In the genomic region with DNA sequence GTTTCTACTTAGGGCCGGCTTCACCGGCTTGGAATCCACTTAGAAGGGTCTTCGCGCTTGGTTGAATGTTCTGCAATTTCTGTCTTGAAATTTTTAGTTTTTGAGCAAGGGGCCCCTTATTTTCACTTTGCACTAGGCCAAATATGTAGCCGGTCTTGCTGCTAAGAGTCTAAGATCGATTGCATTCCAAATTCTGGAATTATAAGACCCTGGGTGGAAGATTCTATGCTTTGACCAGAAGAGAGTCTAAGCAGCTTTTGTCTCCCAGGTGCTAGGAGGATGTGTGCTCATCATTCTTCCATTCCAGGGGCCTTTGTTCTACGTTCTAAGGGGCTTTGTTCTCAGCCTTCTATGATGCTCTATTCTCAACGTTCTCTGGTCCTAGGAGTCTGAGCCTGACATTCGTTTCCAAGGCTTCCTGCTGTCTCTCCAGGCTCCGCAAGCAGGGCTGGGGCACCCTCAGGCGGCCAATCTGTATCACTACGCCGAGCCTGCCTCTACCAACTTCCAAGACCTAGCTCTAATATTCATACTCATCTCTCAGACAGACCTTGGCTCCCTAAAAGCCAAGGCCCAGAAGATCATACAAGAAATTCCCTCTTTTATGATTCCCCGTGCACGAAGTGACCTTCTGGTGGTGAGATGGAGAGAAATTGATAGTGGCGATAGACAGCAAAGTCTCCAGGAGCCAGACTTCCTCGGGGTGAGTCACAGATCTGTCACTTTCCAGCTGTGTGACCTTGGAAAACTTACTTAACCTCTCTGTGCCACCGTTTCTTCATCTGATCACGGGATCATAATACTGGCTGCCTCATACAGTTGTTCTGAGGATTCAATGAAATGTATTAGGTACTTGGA, we compare ENCODE assay signal across 1 cellular context.
A peak's percentile ranks its signal among the peaks of the same experiment; 100 is the strongest.
TF ChIP-seq lines count a peak whose summit lies in the region.

No MANE protein-coding gene starts in this region.

TF ChIP-seq in HepG2, 621 proteins besides CTCF, POLR2A, EP300 and RAD21 (continued from another document):
- TF ChIP-seq AFF4 (CRISPR knock-in tag; IDR thresholded peaks at IDR 0.05) (no peak), SETDB1 (CRISPR knock-in tag; IDR thresholded peaks at IDR 0.05; ENCODE audit: borderline replicate concordance) (no peak), ZEB1 (IDR thresholded peaks at IDR 0.05; ENCODE audit: insufficient replicate concordance, low read depth) (no peak), RORA (CRISPR knock-in tag; IDR thresholded peaks at IDR 0.05) (no peak), SNAI1 (CRISPR knock-in tag; IDR thresholded peaks at IDR 0.05; ENCODE audit: borderline replicate concordance) (no peak), KAT7 (CRISPR knock-in tag; IDR thresholded peaks at IDR 0.05; ENCODE audit: borderline replicate concordance) (no peak), SAFB2 (CRISPR knock-in tag; IDR thresholded peaks at IDR 0.05; ENCODE audit: borderline replicate concordance, low read depth) (no peak), ELF3 (CRISPR knock-in tag; IDR thresholded peaks at IDR 0.05) (0 out of 2 replicates have a peak, but pooled peaks have one; percentile 22), ZIK1 (CRISPR knock-in tag; IDR thresholded peaks at IDR 0.05; ENCODE audit: borderline replicate concordance, low read depth) (no peak), PHF8 (CRISPR knock-in tag; IDR thresholded peaks at IDR 0.05) (no peak), SMARCC2 (IDR thresholded peaks at IDR 0.05) (no peak), JUND (CRISPR knock-in tag; IDR thresholded peaks at IDR 0.05) (no peak), ZNF709 (CRISPR knock-in tag; IDR thresholded peaks at IDR 0.05) (no peak), ZNF549 (CRISPR knock-in tag; IDR thresholded peaks at IDR 0.05) (no peak), TOE1 (CRISPR knock-in tag; IDR thresholded peaks at IDR 0.05) (no peak), FOSL2 (CRISPR knock-in tag; IDR thresholded peaks at IDR 0.05) (no peak), ZBTB21 (CRISPR knock-in tag; IDR thresholded peaks at IDR 0.05) (no peak), IRF2 (CRISPR knock-in tag; IDR thresholded peaks at IDR 0.05) (0 out of 2 replicates have a peak, but pooled peaks have one; percentile 29), GATAD1 (CRISPR knock-in tag; IDR thresholded peaks at IDR 0.05) (no peak), ZNF484 (CRISPR knock-in tag; IDR thresholded peaks at IDR 0.05; ENCODE audit: borderline replicate concordance, low read depth) (no peak), BHLHE40 (IDR thresholded peaks at IDR 0.05; ENCODE audit: low read length) (0 out of 2 replicates have a peak, but pooled peaks have one; percentile 34), CAMTA2 (CRISPR knock-in tag; IDR thresholded peaks at IDR 0.05; ENCODE audit: borderline replicate concordance) (no peak), ZNF784 (CRISPR knock-in tag; IDR thresholded peaks at IDR 0.05; ENCODE audit: borderline replicate concordance) (no peak), TOPORS (CRISPR knock-in tag; IDR thresholded peaks at IDR 0.05) (no peak), ZNF354B (CRISPR knock-in tag; IDR thresholded peaks at IDR 0.05) (no peak), ZNF333 (CRISPR knock-in tag; IDR thresholded peaks at IDR 0.05; ENCODE audit: borderline replicate concordance) (no peak), SP5 (CRISPR knock-in tag; IDR thresholded peaks at IDR 0.05; ENCODE audit: borderline replicate concordance, low read depth) (no peak)
- TF ChIP-seq, protein P1, sequence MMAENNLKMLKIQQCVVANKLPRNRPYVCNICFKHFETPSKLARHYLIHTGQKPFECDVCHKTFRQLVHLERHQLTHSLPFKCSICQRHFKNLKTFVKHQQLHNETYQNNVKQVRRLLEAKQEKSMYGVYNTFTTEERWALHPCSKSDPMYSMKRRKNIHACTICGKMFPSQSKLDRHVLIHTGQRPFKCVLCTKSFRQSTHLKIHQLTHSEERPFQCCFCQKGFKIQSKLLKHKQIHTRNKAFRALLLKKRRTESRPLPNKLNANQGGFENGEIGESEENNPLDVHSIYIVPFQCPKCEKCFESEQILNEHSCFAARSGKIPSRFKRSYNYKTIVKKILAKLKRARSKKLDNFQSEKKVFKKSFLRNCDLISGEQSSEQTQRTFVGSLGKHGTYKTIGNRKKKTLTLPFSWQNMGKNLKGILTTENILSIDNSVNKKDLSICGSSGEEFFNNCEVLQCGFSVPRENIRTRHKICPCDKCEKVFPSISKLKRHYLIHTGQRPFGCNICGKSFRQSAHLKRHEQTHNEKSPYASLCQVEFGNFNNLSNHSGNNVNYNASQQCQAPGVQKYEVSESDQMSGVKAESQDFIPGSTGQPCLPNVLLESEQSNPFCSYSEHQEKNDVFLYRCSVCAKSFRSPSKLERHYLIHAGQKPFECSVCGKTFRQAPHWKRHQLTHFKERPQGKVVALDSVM (CRISPR knock-in tag; IDR thresholded peaks at IDR 0.05) = no peak
- TF ChIP-seq, protein P2, sequence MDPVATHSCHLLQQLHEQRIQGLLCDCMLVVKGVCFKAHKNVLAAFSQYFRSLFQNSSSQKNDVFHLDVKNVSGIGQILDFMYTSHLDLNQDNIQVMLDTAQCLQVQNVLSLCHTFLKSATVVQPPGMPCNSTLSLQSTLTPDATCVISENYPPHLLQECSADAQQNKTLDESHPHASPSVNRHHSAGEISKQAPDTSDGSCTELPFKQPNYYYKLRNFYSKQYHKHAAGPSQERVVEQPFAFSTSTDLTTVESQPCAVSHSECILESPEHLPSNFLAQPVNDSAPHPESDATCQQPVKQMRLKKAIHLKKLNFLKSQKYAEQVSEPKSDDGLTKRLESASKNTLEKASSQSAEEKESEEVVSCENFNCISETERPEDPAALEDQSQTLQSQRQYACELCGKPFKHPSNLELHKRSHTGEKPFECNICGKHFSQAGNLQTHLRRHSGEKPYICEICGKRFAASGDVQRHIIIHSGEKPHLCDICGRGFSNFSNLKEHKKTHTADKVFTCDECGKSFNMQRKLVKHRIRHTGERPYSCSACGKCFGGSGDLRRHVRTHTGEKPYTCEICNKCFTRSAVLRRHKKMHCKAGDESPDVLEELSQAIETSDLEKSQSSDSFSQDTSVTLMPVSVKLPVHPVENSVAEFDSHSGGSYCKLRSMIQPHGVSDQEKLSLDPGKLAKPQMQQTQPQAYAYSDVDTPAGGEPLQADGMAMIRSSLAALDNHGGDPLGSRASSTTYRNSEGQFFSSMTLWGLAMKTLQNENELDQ (CRISPR knock-in tag; IDR thresholded peaks at IDR 0.05; ENCODE audit: borderline replicate concordance) = no peak
- TF ChIP-seq, protein P3, sequence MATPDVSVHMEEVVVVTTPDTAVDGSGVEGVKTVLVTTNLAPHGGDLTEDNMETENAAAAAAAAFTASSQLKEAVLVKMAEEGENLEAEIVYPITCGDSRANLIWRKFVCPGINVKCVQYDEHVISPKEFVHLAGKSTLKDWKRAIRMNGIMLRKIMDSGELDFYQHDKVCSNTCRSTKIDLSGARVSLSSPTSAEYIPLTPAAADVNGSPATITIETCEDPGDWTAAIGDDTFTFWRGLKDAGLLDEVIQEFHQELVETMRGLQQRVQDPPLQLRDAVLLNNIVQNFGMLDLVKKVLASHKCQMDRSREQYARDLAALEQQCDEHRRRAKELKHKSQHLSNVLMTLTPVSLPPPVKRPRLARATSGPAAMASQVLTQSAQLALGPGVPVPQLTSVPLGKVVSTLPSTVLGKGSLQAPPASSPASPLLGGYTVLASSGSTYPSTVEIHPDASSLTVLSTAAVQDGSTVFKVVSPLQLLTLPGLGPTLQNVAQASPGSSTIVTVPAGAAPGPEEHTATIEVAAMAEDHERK (CRISPR knock-in tag; IDR thresholded peaks at IDR 0.05; ENCODE audit: low read depth) = no peak
- TF ChIP-seq, protein P4, sequence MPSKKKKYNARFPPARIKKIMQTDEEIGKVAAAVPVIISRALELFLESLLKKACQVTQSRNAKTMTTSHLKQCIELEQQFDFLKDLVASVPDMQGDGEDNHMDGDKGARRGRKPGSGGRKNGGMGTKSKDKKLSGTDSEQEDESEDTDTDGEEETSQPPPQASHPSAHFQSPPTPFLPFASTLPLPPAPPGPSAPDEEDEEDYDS (CRISPR knock-in tag; IDR thresholded peaks at IDR 0.05) = no peak
- TF ChIP-seq, protein P5, sequence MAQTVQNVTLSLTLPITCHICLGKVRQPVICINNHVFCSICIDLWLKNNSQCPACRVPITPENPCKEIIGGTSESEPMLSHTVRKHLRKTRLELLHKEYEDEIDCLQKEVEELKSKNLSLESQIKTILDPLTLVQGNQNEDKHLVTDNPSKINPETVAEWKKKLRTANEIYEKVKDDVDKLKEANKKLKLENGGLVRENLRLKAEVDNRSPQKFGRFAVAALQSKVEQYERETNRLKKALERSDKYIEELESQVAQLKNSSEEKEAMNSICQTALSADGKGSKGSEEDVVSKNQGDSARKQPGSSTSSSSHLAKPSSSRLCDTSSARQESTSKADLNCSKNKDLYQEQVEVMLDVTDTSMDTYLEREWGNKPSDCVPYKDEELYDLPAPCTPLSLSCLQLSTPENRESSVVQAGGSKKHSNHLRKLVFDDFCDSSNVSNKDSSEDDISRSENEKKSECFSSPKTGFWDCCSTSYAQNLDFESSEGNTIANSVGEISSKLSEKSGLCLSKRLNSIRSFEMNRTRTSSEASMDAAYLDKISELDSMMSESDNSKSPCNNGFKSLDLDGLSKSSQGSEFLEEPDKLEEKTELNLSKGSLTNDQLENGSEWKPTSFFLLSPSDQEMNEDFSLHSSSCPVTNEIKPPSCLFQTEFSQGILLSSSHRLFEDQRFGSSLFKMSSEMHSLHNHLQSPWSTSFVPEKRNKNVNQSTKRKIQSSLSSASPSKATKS (CRISPR knock-in tag; IDR thresholded peaks at IDR 0.05) = no peak
